19 cellular contexts compared by ENCODE assay signal in the genomic region with DNA sequence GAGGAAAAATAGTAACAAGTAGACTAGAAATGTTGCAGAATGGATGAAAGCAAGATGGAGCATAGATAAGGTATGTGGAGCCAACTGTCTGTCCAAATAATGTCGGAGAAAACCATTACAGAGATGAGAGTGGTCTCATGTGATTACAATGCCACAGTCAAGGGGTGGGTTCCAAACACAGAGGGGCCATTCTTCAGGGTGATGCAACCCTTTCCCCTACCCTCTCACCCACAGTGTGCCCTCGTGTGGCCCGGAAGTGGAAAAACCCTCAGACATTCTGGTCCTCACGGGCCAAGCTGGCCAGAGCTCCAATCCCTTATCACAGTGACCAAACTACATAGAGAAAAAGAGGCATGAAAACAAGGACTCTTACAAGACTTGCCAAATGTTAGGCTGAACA. TPM values are rescaled to one million over a fixed set of nuclear protein-coding genes. Genes with fewer than 3 reads are reported as not detected.
"Had no signal": no experiment of that assay in that cellular context is flagged by ENCODE, and none has a peak within 500 bp of the region (broad histone marks: within the 10 kb centered on the region; RNA-seq: fewer than 3 reads in every experiment).

No MANE protein-coding gene starts in this region.

- DNase-seq: activated CD4-positive, alpha-beta T cell treated with anti-CD3 and anti-CD28 coated beads, Interleukin-2, amount 50 U/mL, for 1 hour; activated CD8-positive, alpha-beta memory T cell treated with anti-CD3 and anti-CD28 coated beads, Interleukin-2, amount 50 U/mL, for 4 hours; activated naive CD4-positive, alpha-beta T cell treated with anti-CD3 and anti-CD28 coated beads, Interleukin-2, amount 10 ng/mL, durations not matched to agents 7 days and 5 days; activated naive CD8-positive, alpha-beta T cell treated with anti-CD3 and anti-CD28 coated beads, Interleukin-2, amount 50 U/mL, for 24 hours; activated T-cell treated with anti-CD3 and anti-CD28 coated beads, Interleukin-2, amount 50 U/mL, for 4 hours; aorta; colonic mucosa; foreskin melanocyte; head of caudate nucleus; kidney glomerular epithelial cell; left ventricle myocardium inferior; natural killer cell; stimulated activated naive CD4-positive, alpha-beta T cell; T-helper 9 cell had no signal

- H3K4me3 ChIP-seq: colonic mucosa, left ventricle myocardium inferior had no signal

- H3K27ac Mint-ChIP-seq: activated naive CD4-positive, alpha-beta T cell treated with anti-CD3 and anti-CD28 coated beads, Interleukin-2, amount 10 ng/mL, durations not matched to agents 7 days and 5 days; activated naive CD8-positive, alpha-beta T cell treated with anti-CD3 and anti-CD28 coated beads, Interleukin-2, amount 50 U/mL, for 24 hours; memory B cell; natural killer cell had no signal

- H3K36me3 ChIP-seq: colonic mucosa, left ventricle myocardium inferior had no signal

- H3K9ac ChIP-seq: parathyroid adenoma had no signal

- H3K9me3 Mint-ChIP-seq: activated naive CD8-positive, alpha-beta T cell treated with anti-CD3 and anti-CD28 coated beads, Interleukin-2, amount 50 U/mL, for 24 hours; central memory CD8-positive, alpha-beta T cell; natural killer cell had no signal

- H3K36me3 Mint-ChIP-seq: activated naive CD4-positive, alpha-beta T cell treated with anti-CD3 and anti-CD28 coated beads, Interleukin-2, amount 10 ng/mL, durations not matched to agents 7 days and 5 days; natural killer cell had no signal

- H3K27ac ChIP-seq: colonic mucosa, left ventricle myocardium inferior, parathyroid adenoma had no signal

- H3K27me3 ChIP-seq: colonic mucosa had no signal

- H2AFZ ChIP-seq: parathyroid adenoma had no signal

- H3K9me3 ChIP-seq: colonic mucosa had no signal

- H3K4me3 Mint-ChIP-seq: activated naive CD4-positive, alpha-beta T cell treated with anti-CD3 and anti-CD28 coated beads, Interleukin-2, amount 10 ng/mL, durations not matched to agents 7 days and 5 days; activated naive CD8-positive, alpha-beta T cell treated with anti-CD3 and anti-CD28 coated beads, Interleukin-2, amount 50 U/mL, for 24 hours; activated T-cell treated with anti-CD3 and anti-CD28 coated beads, Interleukin-2, amount 50 U/mL, for 4 hours; central memory CD8-positive, alpha-beta T cell; memory B cell; natural killer cell had no signal

- ATAC-seq: activated CD4-positive, CD25-positive, alpha-beta regulatory T cell treated with anti-CD3 and anti-CD28 coated beads, Interleukin-2, amount 50 U/mL, for 24 hours; activated naive CD8-positive, alpha-beta T cell treated with anti-CD3 and anti-CD28 coated beads, Interleukin-2, amount 50 U/mL, for 24 hours; activated T-cell treated with anti-CD3 and anti-CD28 coated beads, Interleukin-2, amount 50 U/mL, for 4 hours; natural killer cell had no signal

- H3K4me1 Mint-ChIP-seq: activated naive CD8-positive, alpha-beta T cell treated with anti-CD3 and anti-CD28 coated beads, Interleukin-2, amount 50 U/mL, for 24 hours; central memory CD8-positive, alpha-beta T cell; memory B cell; natural killer cell had no signal

- H3K4me1 ChIP-seq: colonic mucosa, left ventricle myocardium inferior, parathyroid adenoma had no signal

RNA-seq across cellular contexts. Expression of a gene that starts 17.7 kb away (rescaled TPM):
- total RNA-seq: ureter had no signal
